Comparison of ENCODE assay signal across 28 cellular contexts in the genomic region with DNA sequence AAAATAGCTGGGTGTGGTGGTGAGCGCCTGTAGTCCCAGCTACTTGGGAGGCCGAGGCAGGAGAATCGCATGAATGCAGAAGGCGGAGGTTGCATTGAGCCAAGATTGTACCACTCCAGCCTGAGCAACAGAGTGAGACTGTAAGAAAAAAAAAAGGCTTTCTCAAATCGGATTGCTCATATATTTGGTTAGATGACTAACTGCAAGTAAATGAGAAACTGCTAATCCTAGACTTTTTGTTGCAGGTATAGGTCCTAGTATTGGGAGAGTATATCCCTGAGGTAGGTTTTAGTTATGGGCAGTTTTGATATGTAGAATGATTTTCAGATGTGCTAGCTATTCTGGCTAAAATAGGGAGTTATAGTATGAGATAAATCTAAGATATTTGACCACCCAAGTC.
"Had no signal": no experiment of that assay in that cellular context is flagged by ENCODE, and none has a peak within 500 bp of the region (broad histone marks: within the 10 kb centered on the region; RNA-seq: fewer than 3 reads in every experiment).

No MANE protein-coding gene starts in this region.

- H3K27me3 ChIP-seq: colonic mucosa, dorsolateral prefrontal cortex, esophagus muscularis mucosa, esophagus squamous epithelium, foreskin keratinocyte, gastrocnemius medialis, gastroesophageal sphincter, heart left ventricle, heart right ventricle had no signal

- H3K9me3 ChIP-seq: colonic mucosa, esophagus muscularis mucosa, esophagus squamous epithelium, gastrocnemius medialis, gastroesophageal sphincter had no signal

- DNase-seq: colonic mucosa; cortex of kidney; dermis blood vessel endothelial cell; dorsolateral prefrontal cortex; effector CD4-positive, alpha-beta T cell; effector CD8-positive, alpha-beta T cell; effector memory CD4-positive, alpha-beta T cell; effector memory CD8-positive, alpha-beta T cell; endodermal cell; erythroblast; esophagus squamous epithelium; foreskin fibroblast; foreskin keratinocyte; foreskin melanocyte; gastrocnemius medialis; glutamatergic neuron; head of caudate nucleus; heart left ventricle; heart right ventricle had no signal

- ATAC-seq: effector memory CD8-positive, alpha-beta T cell; esophagus mucosa; foreskin keratinocyte; gastrocnemius medialis; gastroesophageal sphincter; heart left ventricle; heart right ventricle had no signal

- H3K4me3 ChIP-seq: colonic mucosa, coronary artery, dorsolateral prefrontal cortex, esophagus muscularis mucosa, esophagus squamous epithelium, gastrocnemius medialis, gastroesophageal sphincter, heart left ventricle, heart right ventricle had no signal

- H3K36me3 ChIP-seq: colonic mucosa, esophagus muscularis mucosa, esophagus squamous epithelium, gastrocnemius medialis, gastroesophageal sphincter, heart left ventricle, heart right ventricle had no signal

- FAIRE-seq: colon, endometrium, endothelial cell of umbilical vein, frontal cortex had no signal

- H3K27ac ChIP-seq: colonic mucosa, coronary artery, dorsolateral prefrontal cortex, epithelial cell of prostate, esophagus muscularis mucosa, esophagus squamous epithelium, foreskin keratinocyte, gastrocnemius medialis, gastroesophageal sphincter, heart left ventricle, heart right ventricle had no signal

- H3K4me1 ChIP-seq: colonic mucosa, esophagus muscularis mucosa, esophagus squamous epithelium, foreskin keratinocyte, gastrocnemius medialis, gastroesophageal sphincter, heart left ventricle, heart right ventricle had no signal
